In genomic region chrX:55924574-55924973, GRCh38 we compare ENCODE assay signal across 1 cellular context.
TF ChIP-seq lines count a peak whose summit lies in the region.

No MANE protein-coding gene starts in this region.

TF ChIP-seq in HepG2, 621 proteins besides CTCF, POLR2A, EP300 and RAD21 (continued from another document):
- TF ChIP-seq MAFK (conservative IDR thresholded peaks at IDR 0.05 in 1 of 2, IDR thresholded peaks at IDR 0.05 in 1 of 2; ENCODE audit: low read length in 2 of 2) (peak; percentile 21 to 56; a peak in 1 of 4 replicates), REST (IDR thresholded peaks at IDR 0.05; ENCODE audit: borderline replicate concordance in 1 of 2, low read depth in 1 of 2, low read length in 2 of 2) (no peak), FOXM1 (CRISPR knock-in tag; IDR thresholded peaks at IDR 0.05) (no peak)
